In genomic region chr5:7274180-7274579, GRCh38 we compare ENCODE assay signal across 7 cellular contexts.
"Had no signal": no experiment of that assay in that cellular context is flagged by ENCODE, and none has a peak within 500 bp of the region (broad histone marks: within the 10 kb centered on the region; RNA-seq: fewer than 3 reads in every experiment).

No MANE protein-coding gene starts in this region.

- ATAC-seq: HepG2 had no signal

- H3K27ac Mint-ChIP-seq: H9 had no signal

- DNase-seq: GOT3, H9, HCEC 1CT, KBM-7 had no signal

- H3K4me1 Mint-ChIP-seq: IgD-negative memory B cell had no signal

- FAIRE-seq: H54, HepG2 had no signal

- H3K36me3 Mint-ChIP-seq: IgD-negative memory B cell had no signal

- H3K4me3 Mint-ChIP-seq: H9, IgD-negative memory B cell had no signal

- H3K27me3 Mint-ChIP-seq: IgD-negative memory B cell had no signal
